In the genomic region with DNA sequence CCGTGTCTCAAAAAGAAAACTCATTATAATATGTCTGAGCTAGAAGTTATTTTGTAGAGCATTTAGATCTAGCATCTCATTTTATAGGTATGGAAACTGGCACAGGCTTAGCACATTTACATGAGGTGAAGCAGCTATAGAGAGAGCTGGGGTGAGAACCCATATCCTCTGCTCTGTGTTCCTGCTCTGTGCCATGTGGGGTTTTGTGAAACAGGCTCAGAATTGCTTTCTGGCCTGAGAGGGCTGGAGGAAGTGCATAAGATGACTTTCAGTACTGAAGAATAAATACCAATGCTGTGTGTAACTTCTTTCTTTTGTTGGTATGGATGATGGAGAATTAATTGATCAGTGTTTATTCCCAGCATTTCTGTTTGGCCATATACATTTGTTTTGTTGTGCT, we compare ENCODE assay signal across 16 cellular contexts.
A peak's percentile ranks its signal among the peaks of the same experiment; 100 is the strongest.
DNase-seq lines count a peak whose midpoint lies in the region; ATAC-seq and TF ChIP-seq lines count a peak whose summit lies in the region.
"Had no signal": no experiment of that assay in that cellular context is flagged by ENCODE, and none has a peak within 500 bp of the region (broad histone marks: within the 10 kb centered on the region; RNA-seq: fewer than 3 reads in every experiment).

No MANE protein-coding gene starts in this region.

- no peak overlapping the region for H3K27ac Mint-ChIP-seq in activated CD4-positive, alpha-beta T cell treated with anti-CD3 and anti-CD28 coated beads, Interleukin-2, amount 10 ng/mL, durations not matched to agents 7 days and 5 days

- TF ChIP-seq CTCF in AG10803 (conservative IDR thresholded peaks at IDR 0.05; ENCODE audit: low read length) = no peak
- no peak for TF ChIP-seq CTCF in OCI-LY7 (conservative IDR thresholded peaks at IDR 0.05; ENCODE audit: low read length)

- no peaks in the 10 kb centered on the region for H3K27me3 Mint-ChIP-seq in activated CD4-positive, alpha-beta T cell treated with anti-CD3 and anti-CD28 coated beads, Interleukin-2, amount 10 ng/mL, durations not matched to agents 7 days and 5 days

- no peaks in the 10 kb centered on the region for H3K9me3 Mint-ChIP-seq in activated CD4-positive, alpha-beta T cell treated with anti-CD3 and anti-CD28 coated beads, Interleukin-2, amount 10 ng/mL, durations not matched to agents 7 days and 5 days

- no peaks in the 10 kb centered on the region; the same call in 1 of the 2 replicates for H3K9me3 ChIP-seq in OCI-LY7 (ENCODE audit: low read length)
- H3K9me3 ChIP-seq: colonic mucosa had no signal

- peaks cover 11% of the 10 kb centered on the region for H3K36me3 Mint-ChIP-seq in activated CD4-positive, alpha-beta T cell treated with anti-CD3 and anti-CD28 coated beads, Interleukin-2, amount 10 ng/mL, durations not matched to agents 7 days and 5 days (ENCODE audit: low read depth)

- peaks cover 15% of the 10 kb centered on the region for H3K4me1 ChIP-seq in OCI-LY7 (ENCODE audit: insufficient read depth, low read length, poor library complexity, severe bottlenecking)
- H3K4me1 ChIP-seq: colonic mucosa had no signal

- no peak overlapping the region for H3K4me3 Mint-ChIP-seq in activated CD4-positive, alpha-beta T cell treated with anti-CD3 and anti-CD28 coated beads, Interleukin-2, amount 10 ng/mL, durations not matched to agents 7 days and 5 days

- peaks cover 31% of the 10 kb centered on the region for H3K36me3 ChIP-seq in OCI-LY7 (ENCODE audit: insufficient read depth, low read length)
- H3K36me3 ChIP-seq: colonic mucosa had no signal

- no peaks in the 10 kb centered on the region for H3K9me2 ChIP-seq in OCI-LY7 (ENCODE audit: insufficient read depth, low read length)

- no peak overlapping the region for H3K27ac ChIP-seq in OCI-LY7 (ENCODE audit: low read depth, low read length, poor library complexity, severe bottlenecking)
- H3K27ac ChIP-seq: colonic mucosa had no signal

- no peaks in the 10 kb centered on the region for H4K20me1 ChIP-seq in OCI-LY7 (ENCODE audit: insufficient read depth, low read length)

- H3K79me2 ChIP-seq in OCI-LY7 (ENCODE audit: insufficient read depth, low read depth, low read length) = no peaks in the 10 kb centered on the region

- ATAC-seq in GM21825 (IDR thresholded peaks at IDR 0.05; ENCODE audit: unreplicated experiment) = peak; percentile 62
- ATAC-seq in HG03159 (IDR thresholded peaks at IDR 0.05; ENCODE audit: unreplicated experiment) = peak; percentile 64
- ATAC-seq: HCT116, HepG2 had no signal

- DNase-seq in AG10803 (ENCODE audit: low read depth) (peak; percentile 25), GM19238 (ENCODE audit: insufficient read length, low spot score) (peak; percentile 15), OCI-LY7 (ENCODE audit: low spot score) (no peak), OCI-M1 (lab: John Stamatoyannopoulos, UW) (no peak), SW 1271 (lab: John Stamatoyannopoulos, UW) (no peak)
- DNase-seq in activated CD4-positive, alpha-beta T cell treated with anti-CD3 and anti-CD28 coated beads, Interleukin-2, amount 10 ng/mL, durations not matched to agents 7 days and 5 days = no peak
- DNase-seq: colonic mucosa; mesenchymal stem cell; NCI-H526; Right ventricle myocardium superior; stimulated activated CD4-positive, alpha-beta T cell treated with anti-CD3 and anti-CD28 coated beads, Interleukin-15, amount 100 ng/mL, for 24 hours; stimulated activated CD8-positive, alpha-beta memory T cell treated with anti-CD3 and anti-CD28 coated beads, Interleukin-4, amount 100 ng/mL, for 48 hours had no signal

- H3K4me2 ChIP-seq in OCI-LY7 (ENCODE audit: low read length) = no peak overlapping the region

- no TSS peak for BruUV-seq in OCI-LY7 (replicated peaks; lab: Mats Ljungman, UMichigan)

- H3K4me1 Mint-ChIP-seq in activated CD4-positive, alpha-beta T cell treated with anti-CD3 and anti-CD28 coated beads, Interleukin-2, amount 10 ng/mL, durations not matched to agents 7 days and 5 days = peaks cover 3% of the 10 kb centered on the region

- CTCF ChIA-PET in OCI-LY7 (lab: Charles Lee; ENCODE audit: unreplicated experiment) = no interaction called here
- CTCF ChIA-PET in activated CD4-positive, alpha-beta T cell treated with anti-CD3 and anti-CD28 coated beads, Interleukin-2, amount 10 ng/mL, durations not matched to agents 7 days and 5 days (lab: Charles Lee) = interaction anchor here (1.2 kb wide), 1 partner anchor 8 kb away, joined by 3 read pairs; no protein-coding TSS in a partner anchor

- no peak overlapping the region for H3K4me3 ChIP-seq in AG10803 (ENCODE audit: low read length)
- H3K4me3 ChIP-seq in OCI-LY7 (ENCODE audit: low read depth, low read length, poor library complexity, severe bottlenecking) = no peak overlapping the region
- H3K4me3 ChIP-seq: colonic mucosa had no signal

- H2AFZ ChIP-seq in OCI-LY7 (ENCODE audit: low read length) = no peak overlapping the region

- POLR2A ChIA-PET in OCI-LY7 (lab: Charles Lee) = interaction anchor here (0.6 to 1.5 kb wide), 4 partner anchors 9 to 1992 kb away, joined by 3 to 4 read pairs (median 4); no protein-coding TSS in a partner anchor
- POLR2A ChIA-PET in activated CD4-positive, alpha-beta T cell treated with anti-CD3 and anti-CD28 coated beads, Interleukin-2, amount 10 ng/mL, durations not matched to agents 7 days and 5 days (lab: Charles Lee) = no interaction called here

- intact Hi-C loops in OCI-LY7 (cut with micrococcal nuclease; ENCODE audit: unreplicated experiment) = no loop called here

Comparison
In these comparisons a context has a peak if more than half of its experiments do, and no peak if none do; other contexts are left out.
1. DNase-seq: peak in AG10803 (single experiment) and GM19238 (single experiment); none in OCI-LY7 (single experiment), activated CD4-positive, alpha-beta T cell treated with anti-CD3 and anti-CD28 coated beads, Interleukin-2, amount 10 ng/mL, durations not matched to agents 7 days and 5 days (single experiment), OCI-M1 (single experiment) and SW 1271 (0 of 2).